ENCODE assay signal across 12 cellular contexts in genomic region chr21:34670962-34671348, GRCh38. TPM values are rescaled to one million over a fixed set of nuclear protein-coding genes. Genes with fewer than 3 reads are reported as not detected.
DNase-seq lines count a peak whose midpoint lies in the region; ATAC-seq and TF ChIP-seq lines count a peak whose summit lies in the region.
"Had no signal": no experiment of that assay in that cellular context is flagged by ENCODE, and none has a peak within 500 bp of the region (broad histone marks: within the 10 kb centered on the region; RNA-seq: fewer than 3 reads in every experiment).

No MANE protein-coding gene starts in this region.

- H3K27ac ChIP-seq in MM.1S (ENCODE audit: low read length) = no peak overlapping the region
- H3K27ac ChIP-seq in esophagus squamous epithelium = peak overlapping the region in 1 of 4 donors; percentile 76
- H3K27ac ChIP-seq: gastroesophageal sphincter had no signal

- peak; percentile 13 for TF ChIP-seq CTCF in GM10248 (IDR thresholded peaks at IDR 0.05; ENCODE audit: control extremely low read depth, extremely low read depth, low read depth, missing control alignments)
- TF ChIP-seq CTCF in MM.1S (IDR thresholded peaks at IDR 0.05; ENCODE audit: low read length) = peak; percentile 7; the same call in 1 of the 2 replicates
- TF ChIP-seq CTCF in esophagus squamous epithelium (IDR thresholded peaks at IDR 0.05) = no peak
- peak; percentile 28 for TF ChIP-seq CTCF in retinal pigment epithelial cell (conservative IDR thresholded peaks at IDR 0.05; ENCODE audit: low read depth, low read length)

- no peak overlapping the region for H3K9ac ChIP-seq in MM.1S (ENCODE audit: low read length)

- peak; percentile 34 for DNase-seq in GM10248 (ENCODE audit: extremely low spot score)
- DNase-seq in MM.1S = no peak
- no peak for DNase-seq in esophagus squamous epithelium (lab: John Stamatoyannopoulos, UW)
- DNase-seq in retinal pigment epithelial cell (ENCODE audit: low read depth) = no peak
- DNase-seq in A172 (ENCODE audit: low spot score) = no peak
- DNase-seq in NOMO-1 treated with dmso at 0.1 percent for 144 hours (lab: John Stamatoyannopoulos, UW; ENCODE audit: unreplicated experiment) = no peak
- DNase-seq: HFFc6, Karpas-422, SHP77 treated with DMSO at 0.1 percent for 48 hours had no signal

- CTCF ChIA-PET in GM10248 (lab: Yijun Ruan, JAX) = interaction anchor here (0.6 to 1.9 kb wide), 8 partner anchors 16 to 160 kb away, joined by 3 to 6 read pairs (median 4); no protein-coding TSS in a partner anchor

- H3K79me2 ChIP-seq in MM.1S (ENCODE audit: low read length) = no peaks in the 10 kb centered on the region

- peak overlapping the region; percentile 25; the same call in 1 of the 2 replicates for H2AFZ ChIP-seq in MM.1S (ENCODE audit: low read length)

- POLR2A ChIA-PET in GM10248 (lab: Yijun Ruan, JAX) = interaction anchor here (1.4 kb wide), 1 partner anchor 30 kb away, joined by 3 read pairs; no protein-coding TSS in a partner anchor

- no peaks in the 10 kb centered on the region for H4K20me1 ChIP-seq in MM.1S (ENCODE audit: insufficient read depth, low read length)

- H3K4me3 ChIP-seq in MM.1S (ENCODE audit: low read length) (no peak overlapping the region), esophagus squamous epithelium (peak overlapping the region; percentile 31 to 63 (median 48)), retinal pigment epithelial cell (ENCODE audit: low read length) (peak overlapping the region; percentile 86)

- no peaks in the 10 kb centered on the region for H3K9me2 ChIP-seq in MM.1S (replicated peaks; ENCODE audit: insufficient read depth, low read length)

- TF ChIP-seq POLR2A in esophagus squamous epithelium (IDR thresholded peaks at IDR 0.05) = no peak

- H3K27me3 ChIP-seq in MM.1S (replicated peaks; ENCODE audit: insufficient read depth, low read length) (peaks cover 8% of the 10 kb centered on the region), esophagus squamous epithelium (peaks cover 6 to 89% (median 11%) of the 10 kb centered on the region in 4 donors)

- no peak overlapping the region for H3K4me2 ChIP-seq in MM.1S (ENCODE audit: low read depth, low read length)

- WGBS in esophagus squamous epithelium, 2 donors = 5 to 16% methylated on average over 5 to 7 of the region's 8 CpGs

- no peaks in the 10 kb centered on the region for H3K36me3 ChIP-seq in MM.1S (replicated peaks; ENCODE audit: insufficient read depth, low read length)
- H3K36me3 ChIP-seq in esophagus squamous epithelium = no peaks in the 10 kb centered on the region
- H3K36me3 ChIP-seq: gastroesophageal sphincter had no signal

- H3K9me3 ChIP-seq in MM.1S (replicated peaks; ENCODE audit: insufficient read depth, low read length) = no peaks in the 10 kb centered on the region
- H3K9me3 ChIP-seq in esophagus squamous epithelium = no peaks in the 10 kb centered on the region
- H3K9me3 ChIP-seq: gastroesophageal sphincter had no signal

- no peak for ATAC-seq in GM21825 (IDR thresholded peaks at IDR 0.05; ENCODE audit: unreplicated experiment)
- no peak for ATAC-seq in HG03460 (IDR thresholded peaks at IDR 0.05; ENCODE audit: unreplicated experiment)
- ATAC-seq: gastroesophageal sphincter had no signal

- no peaks in the 10 kb centered on the region for H3F3A ChIP-seq in MM.1S (ENCODE audit: insufficient read depth, low read length)

- intact Hi-C loops in esophagus squamous epithelium (cut with DNase I) = no loop called here

- H3K4me1 ChIP-seq in MM.1S (ENCODE audit: low read length) (no peaks in the 10 kb centered on the region), esophagus squamous epithelium (peaks cover 9 to 29% (median 15%) of the 10 kb centered on the region in 3 donors)

RNA-seq across cellular contexts. Expression of gene CLIC6, which starts 2.2 kb away (rescaled TPM):
- 1 to 10 TPM in 3 of 4 donors, under 1 TPM in 1; 0.83 to 3.8 (median 2.0) TPM for total RNA-seq in esophagus squamous epithelium
- total RNA-seq in A172 (2014; rRNA removed; shearing (Covaris generic)) = not detected in 2 replicates
- total RNA-seq: HFFc6 had no signal

RNA-seq across cellular contexts. Expression of gene RCAN1, which starts 56.0 kb away (rescaled TPM):
- 10 to 100 TPM; 12.4 to 21.0 (median 17.0) TPM for total RNA-seq in esophagus squamous epithelium
- total RNA-seq in A172 (2014; rRNA removed; shearing (Covaris generic)) = 56.2 and 61.5 TPM in 2 replicates

Comparison
In these comparisons a context has a peak if more than half of its experiments do, and no peak if none do; other contexts are left out.
1. CTCF ChIP-seq: peak in GM10248 (single experiment), MM.1S (single experiment) and retinal pigment epithelial cell (single experiment); none in esophagus squamous epithelium (0 of 6).